Comparison of ENCODE assay signal across 8 cellular contexts in genomic region chr16:27203429-27204231, GRCh38. TPM values are rescaled to one million over a fixed set of nuclear protein-coding genes. Genes with fewer than 3 reads are reported as not detected.
DNase-seq lines count a peak whose midpoint lies in the region; ATAC-seq, FAIRE-seq and TF ChIP-seq lines count a peak whose summit lies in the region.

TSS of gene KDM8 (plus strand) at chr16:27203526. CDS start at chr16:27210124, 6,598 bp downstream.

- no peaks in the 10 kb centered on the region for H3K27me3 ChIP-seq in mononuclear cell (ENCODE audit: insufficient read depth, low read length)

- peak within 1 kb of the TSS; percentile 89 for H3K27ac ChIP-seq in OCI-LY7 (ENCODE audit: low read depth, low read length, poor library complexity, severe bottlenecking)

- CTCF ChIA-PET in OCI-LY7 (lab: Charles Lee; ENCODE audit: unreplicated experiment), result interaction anchor here (0.5 to 2.2 kb wide), 4 partner anchors 22 to 228 kb away, joined by 3 to 8 read pairs (median 5); no protein-coding TSS in a partner anchor

- no peak for TF ChIP-seq CTCF in D721Med (IDR thresholded peaks at IDR 0.05; ENCODE audit: insufficient read depth, missing control alignments)
- TF ChIP-seq CTCF in OCI-LY7 (conservative IDR thresholded peaks at IDR 0.05; ENCODE audit: low read length), result no peak
- no peak for TF ChIP-seq CTCF in epithelial cell of esophagus (IDR thresholded peaks at IDR 0.05; ENCODE audit: insufficient read depth, low read depth, low read length, missing control alignments)

- peaks cover 12% of the 10 kb centered on the region; the same call in 1 of the 2 replicates for H3K79me2 ChIP-seq in OCI-LY7 (ENCODE audit: insufficient read depth, low read depth, low read length)

- BruUV-seq in OCI-LY7 (replicated peaks; lab: Mats Ljungman, UMichigan), result no TSS peak

- no peaks in the 10 kb centered on the region for H3K36me3 ChIP-seq in OCI-LY7 (ENCODE audit: insufficient read depth, low read length)

- peak within 1 kb of the TSS; percentile 81 for H3K4me3 ChIP-seq in OCI-LY7 (ENCODE audit: low read depth, low read length, poor library complexity, severe bottlenecking)
- peak within 1 kb of the TSS; percentile 91 for H3K4me3 ChIP-seq in epithelial cell of esophagus (ENCODE audit: low read length)
- H3K4me3 ChIP-seq in mononuclear cell (ENCODE audit: low read length), result peak within 1 kb of the TSS; percentile 53

- H3K4me2 ChIP-seq in OCI-LY7 (ENCODE audit: low read length), result peak within 1 kb of the TSS; percentile 99

- FAIRE-seq in D721Med (lab: Jason Lieb, UNC), result no peak

- H3K4me1 ChIP-seq in OCI-LY7 (ENCODE audit: insufficient read depth, low read length, poor library complexity, severe bottlenecking) (peaks cover 62% of the 10 kb centered on the region), mononuclear cell (ENCODE audit: insufficient read depth, low read length) (peaks cover 47% of the 10 kb centered on the region)

- H4K20me1 ChIP-seq in OCI-LY7 (ENCODE audit: insufficient read depth, low read length), result no peaks in the 10 kb centered on the region

- POLR2A ChIA-PET in OCI-LY7 (lab: Charles Lee), result interaction anchor here (0.5 to 2.8 kb wide), 19 partner anchors 9 to 201 kb away, joined by 3 to 15 read pairs (median 4); no protein-coding TSS in a partner anchor

- DNase-seq in D721Med (ENCODE audit: insufficient read length, low spot score) (peak; percentile 87), HuH-7.5 (ENCODE audit: low spot score) (peak; percentile 90), OCI-LY7 (ENCODE audit: low spot score) (peak; percentile 100), activated T-cell treated with anti-CD3 and anti-CD28 coated beads for 24 hours (ENCODE audit: low read depth) (peak; percentile 100), epithelial cell of esophagus (ENCODE audit: low read depth) (peak; percentile 99)
- DNase-seq in stimulated activated CD8-positive, alpha-beta memory T cell treated with anti-CD3 and anti-CD28 coated beads, Interleukin-4, amount 100 ng/mL, for 1 hour (ENCODE audit: low read depth in 2 of 2, low spot score in 1 of 2), result peak; percentile 98 to 99

- no peaks in the 10 kb centered on the region for H3K9me2 ChIP-seq in OCI-LY7 (ENCODE audit: insufficient read depth, low read length)

- intact Hi-C loops in OCI-LY7 (cut with micrococcal nuclease; ENCODE audit: unreplicated experiment), result no loop called here

- ATAC-seq in GM21526 (IDR thresholded peaks at IDR 0.05; ENCODE audit: low FRiP score, unreplicated experiment), result peak; percentile 85

- H3K9me3 ChIP-seq in OCI-LY7 (ENCODE audit: low read length), result no peaks in the 10 kb centered on the region
- H3K9me3 ChIP-seq in mononuclear cell (ENCODE audit: low read depth, low read length), result no peaks in the 10 kb centered on the region

- H2AFZ ChIP-seq in OCI-LY7 (ENCODE audit: low read length), result peak within 1 kb of the TSS; percentile 66; the same call in 1 of the 2 replicates

RNA-seq across cellular contexts. Expression of gene KDM8, which starts in this region (rescaled TPM):
- total RNA-seq in OCI-LY7 (2014; rRNA removed; shearing (Covaris generic)), result 12.4 and 14.2 TPM in 2 replicates
- total RNA-seq in OCI-LY7 (2022), result 14.5 and 24.3 TPM in 2 replicates
- total RNA-seq in mononuclear cell, result 6.0 TPM

Comparison
In these comparisons a context has a peak if more than half of its experiments do, and no peak if none do; other contexts are left out.
1. Peak in every context shown above with its lines: DNase-seq, ATAC-seq, H3K4me3 ChIP-seq and H3K27ac ChIP-seq.